8 cellular contexts compared by ENCODE assay signal in genomic region chr1:234326493-234327366, GRCh38. TPM values are rescaled to one million over a fixed set of nuclear protein-coding genes. Genes with fewer than 3 reads are reported as not detected.
A peak's percentile ranks its signal among the peaks of the same experiment; 100 is the strongest.
DNase-seq lines count a peak whose midpoint lies in the region; ATAC-seq lines count a peak whose summit lies in the region.

No MANE protein-coding gene starts in this region.

- ATAC-seq in GM18867 (IDR thresholded peaks at IDR 0.05; ENCODE audit: unreplicated experiment) (peak; percentile 78), HG03175 (IDR thresholded peaks at IDR 0.05; ENCODE audit: unreplicated experiment) (peak; percentile 71)
- ATAC-seq in natural killer cell treated with Interleukin-12 subunit alpha and Interleukin-12 subunit beta and Interleukin-15 and Interleukin-18, amount 100 ng/mL, for 72 hours, result peak; percentile 84 to 88

- peak overlapping the region; percentile 25 to 40 for H3K27ac Mint-ChIP-seq in natural killer cell treated with Interleukin-12 subunit alpha and Interleukin-12 subunit beta and Interleukin-15 and Interleukin-18, amount 100 ng/mL, for 72 hours

- no peaks in the 10 kb centered on the region for H3K9me3 Mint-ChIP-seq in natural killer cell treated with Interleukin-12 subunit alpha and Interleukin-12 subunit beta and Interleukin-15 and Interleukin-18, amount 100 ng/mL, for 72 hours

- peak overlapping the region; percentile 85 for H3K4me3 Mint-ChIP-seq in natural killer cell treated with Interleukin-12 subunit alpha and Interleukin-12 subunit beta and Interleukin-15 and Interleukin-18, amount 100 ng/mL, for 72 hours

- H3K27me3 Mint-ChIP-seq in natural killer cell treated with Interleukin-12 subunit alpha and Interleukin-12 subunit beta and Interleukin-15 and Interleukin-18, amount 100 ng/mL, for 72 hours, result peaks cover 27 to 57% of the 10 kb centered on the region in 2 donors

- no peaks in the 10 kb centered on the region for H3K36me3 Mint-ChIP-seq in natural killer cell treated with Interleukin-12 subunit alpha and Interleukin-12 subunit beta and Interleukin-15 and Interleukin-18, amount 100 ng/mL, for 72 hours

- peak; percentile 70 for DNase-seq in AG08395 (ENCODE audit: low spot score)
- peak; percentile 67 for DNase-seq in NOMO-1 treated with DMSO at 0.1 percent for 48 hours (lab: John Stamatoyannopoulos, UW; ENCODE audit: unreplicated experiment)
- DNase-seq in activated T-cell treated with anti-CD3 and anti-CD28 coated beads for 1 hour (ENCODE audit: low read depth), result peak; percentile 57
- peak; percentile 32 for DNase-seq in fibroblast of gingiva (ENCODE audit: low read depth)
- DNase-seq in natural killer cell treated with Interleukin-12 subunit alpha and Interleukin-12 subunit beta and Interleukin-15 and Interleukin-18, amount 100 ng/mL, for 72 hours (ENCODE audit: low spot score), result peak; percentile 73
- peak; percentile 26 for DNase-seq in stromal cell of bone marrow (ENCODE audit: low read depth)

- peaks cover 25 to 29% of the 10 kb centered on the region in 2 donors for H3K4me1 Mint-ChIP-seq in natural killer cell treated with Interleukin-12 subunit alpha and Interleukin-12 subunit beta and Interleukin-15 and Interleukin-18, amount 100 ng/mL, for 72 hours (ENCODE audit: low read depth in 2 of 2)

RNA-seq across cellular contexts. Expression of gene COA6, which starts 46.5 kb away (rescaled TPM):
- 10 to 100 TPM; 27.2 to 32.6 TPM for total RNA-seq in natural killer cell treated with Interleukin-12 subunit alpha and Interleukin-12 subunit beta and Interleukin-15 and Interleukin-18, amount 100 ng/mL, for 72 hours

Comparison
In these comparisons a context has a peak if more than half of its experiments do, and no peak if none do; other contexts are left out.
1. Peak in every context shown above with its lines: DNase-seq and ATAC-seq.